Comparison of ENCODE assay signal across 1 cellular context in the genomic region with DNA sequence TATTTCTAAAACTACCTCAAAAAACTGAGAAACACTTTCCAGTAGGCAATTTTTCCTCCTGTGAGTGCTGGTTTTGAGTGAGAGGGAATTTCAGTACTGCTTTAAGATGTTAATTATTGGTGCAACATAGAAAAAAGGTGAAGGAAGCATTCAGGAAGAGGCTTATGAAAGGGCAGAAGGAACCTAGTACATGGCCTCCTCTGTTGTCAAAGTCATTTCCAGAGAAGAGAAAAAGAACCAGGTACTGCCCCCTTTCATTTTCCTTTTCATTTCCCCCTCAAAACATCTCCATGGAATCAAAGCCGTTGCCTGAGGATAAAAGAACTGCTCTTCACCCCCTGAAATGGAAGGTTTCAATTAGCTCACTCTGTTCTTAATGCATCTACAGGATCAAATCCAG.
TF ChIP-seq lines count a peak whose summit lies in the region.

No MANE protein-coding gene starts in this region.

TF ChIP-seq in K562, 482 proteins besides CTCF, POLR2A, EP300 and RAD21 (continued from another document):
- TF ChIP-seq MLX (CRISPR knock-in tag; conservative IDR thresholded peaks at IDR 0.05) (no peak), LCOR (CRISPR knock-in tag; IDR thresholded peaks at IDR 0.05) (no peak), ZKSCAN8 (CRISPR knock-in tag; IDR thresholded peaks at IDR 0.05) (0 out of 2 replicates have a peak, but pooled peaks have one; percentile 7), ZNF717 (CRISPR knock-in tag; IDR thresholded peaks at IDR 0.05) (no peak)
